ENCODE assay signal across 17 cellular contexts in the genomic region with DNA sequence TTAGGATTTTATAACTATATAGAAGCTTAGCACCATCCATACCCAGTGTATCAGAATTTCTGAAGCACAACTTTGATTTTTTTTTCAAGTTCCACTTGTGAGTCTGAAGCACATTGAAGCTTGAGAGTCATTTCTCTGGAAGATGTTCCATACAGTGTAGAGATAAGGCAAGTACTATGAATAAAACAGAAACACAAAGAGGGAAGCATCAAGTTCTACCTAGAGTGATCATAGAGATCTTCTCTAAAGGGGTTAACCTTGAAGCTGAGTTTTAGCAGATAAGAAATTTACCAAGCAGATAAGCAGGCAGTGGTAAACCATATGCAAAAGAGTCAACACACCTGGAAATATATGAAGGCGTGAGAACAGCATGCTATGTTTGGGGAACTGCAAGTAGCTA.
DNase-seq lines count a peak whose midpoint lies in the region; ATAC-seq, FAIRE-seq and TF ChIP-seq lines count a peak whose summit lies in the region.
"Had no signal": no experiment of that assay in that cellular context is flagged by ENCODE, and none has a peak within 500 bp of the region (broad histone marks: within the 10 kb centered on the region; RNA-seq: fewer than 3 reads in every experiment).

No MANE protein-coding gene starts in this region.

- peak; percentile 87 for FAIRE-seq in GM19239 (lab: Jason Lieb, UNC)
- FAIRE-seq: G401.6, GM12892, H54 had no signal

- ATAC-seq in GM18868 (IDR thresholded peaks at IDR 0.05; ENCODE audit: unreplicated experiment), result peak; percentile 62

- peak overlapping the region; percentile 90 for H3K27ac ChIP-seq in VCaP

- no peak for TF ChIP-seq CTCF in VCaP (conservative IDR thresholded peaks at IDR 0.05)

- DNase-seq in GM19239 (ENCODE audit: insufficient read length, low spot score) (no peak), activated T-cell treated with anti-CD3 and anti-CD28 coated beads for 4 hours (no peak), GM19240 (ENCODE audit: insufficient read length, low spot score) (no peak), iPS-NIHi7 (ENCODE audit: extremely low spot score) (no peak)
- DNase-seq: C1 segment of cervical spinal cord; Calu3; CD4-positive, alpha-beta memory T cell; COR-L47; DMS153; DND-41; GOT3; HFFc6 had no signal
